In genomic region chr7:92161271-92161670, GRCh38 we compare ENCODE assay signal across 29 cellular contexts. TPM values are rescaled to one million over a fixed set of nuclear protein-coding genes. Genes with fewer than 3 reads are reported as not detected.
"Had no signal": no experiment of that assay in that cellular context is flagged by ENCODE, and none has a peak within 500 bp of the region (broad histone marks: within the 10 kb centered on the region; RNA-seq: fewer than 3 reads in every experiment).

No MANE protein-coding gene starts in this region.

- H3K9me3 Mint-ChIP-seq: activated CD4-positive, alpha-beta T cell treated with anti-CD3 and anti-CD28 coated beads, Interleukin-2, amount 10 ng/mL, durations not matched to agents 24 days and 14 days; activated naive CD4-positive, alpha-beta T cell treated with anti-CD3 and anti-CD28 coated beads, Interleukin-2, amount 50 U/mL, for 24 hours; activated T-cell treated with anti-CD3 and anti-CD28 coated beads, Interleukin-2, amount 50 U/mL, for 24 hours; activated T-helper 1 cell treated with anti-CD3 and anti-CD28 coated beads, Interleukin-12 subunit alpha, Interleukin-12 subunit beta, Interleukin-2, Interleukin-4 antibody, amounts not matched to agents 30 ng/mL and 10 ng/mL and 1 ng/mL, durations not matched to agents 14 hours and 24 hours and 36 hours; brain; WTC11 had no signal

- H3K4me1 Mint-ChIP-seq: activated naive CD4-positive, alpha-beta T cell treated with anti-CD3 and anti-CD28 coated beads, Interleukin-2, amount 50 U/mL, for 24 hours; brain; WTC11 had no signal

- H3K27me3 Mint-ChIP-seq: brain had no signal

- H3K36me3 Mint-ChIP-seq: activated naive CD4-positive, alpha-beta T cell treated with anti-CD3 and anti-CD28 coated beads, Interleukin-2, amount 50 U/mL, for 24 hours; brain; WTC11 had no signal

- H3K27ac Mint-ChIP-seq: activated CD4-positive, alpha-beta T cell treated with anti-CD3 and anti-CD28 coated beads, Interleukin-2, amount 10 ng/mL, durations not matched to agents 24 days and 14 days; activated CD8-positive, alpha-beta memory T cell treated with anti-CD3 and anti-CD28 coated beads, Interleukin-2, amount 10 ng/mL, durations not matched to agents 7 days and 5 days; activated naive CD4-positive, alpha-beta T cell treated with anti-CD3 and anti-CD28 coated beads, Interleukin-2, amount 50 U/mL, for 24 hours; activated T-cell treated with anti-CD3 and anti-CD28 coated beads, Interleukin-2, amount 50 U/mL, for 24 hours; activated T-helper 1 cell treated with anti-CD3 and anti-CD28 coated beads, Interleukin-12 subunit alpha, Interleukin-12 subunit beta, Interleukin-2, Interleukin-4 antibody, amounts not matched to agents 30 ng/mL and 10 ng/mL and 1 ng/mL, durations not matched to agents 14 hours and 24 hours and 36 hours; brain; T-helper 17 cell; WTC11 had no signal

- H3K4me3 ChIP-seq: ascending aorta, cardiac muscle cell, Peyer's patch had no signal

- DNase-seq: activated CD4-positive, alpha-beta T cell treated with anti-CD3 and anti-CD28 coated beads for 1 hour; activated CD4-positive, alpha-beta T cell treated with anti-CD3 and anti-CD28 coated beads, Interleukin-2, amount 10 ng/mL, durations not matched to agents 24 days and 14 days; activated CD4-positive, alpha-beta T cell treated with anti-CD3 and anti-CD28 coated beads, Interleukin-2, amount 50 U/mL, for 48 hours; activated CD8-positive, alpha-beta memory T cell treated with anti-CD3 and anti-CD28 coated beads, Interleukin-2, amount 10 ng/mL, durations not matched to agents 7 days and 5 days; activated effector memory CD4-positive, alpha-beta T cell treated with Interleukin-2 at 50 U/mL for 16 hours; activated naive CD4-positive, alpha-beta T cell; activated T-cell treated with anti-CD3 and anti-CD28 coated beads, Interleukin-2, amount 50 U/mL, for 24 hours; amniotic stem cell; KG1; NCI-H1048; NCI-H146; NCI-H2029; NCI-H2107; NCI-H2171 treated with DMSO at 0.1 percent for 48 hours; NCI-H345; NCI-H510A; NCI-H526 treated with DMSO at 0.1 percent for 48 hours; NK-92 treated with Interleukin-12 subunit alpha and Interleukin-12 subunit beta, amount 100 ng/mL, for 24 hours; Peyer's patch; SHP77; T-helper 17 cell; T-helper 9 cell had no signal

- H3K4me3 Mint-ChIP-seq: activated CD4-positive, alpha-beta T cell treated with anti-CD3 and anti-CD28 coated beads, Interleukin-2, amount 10 ng/mL, durations not matched to agents 24 days and 14 days; activated CD8-positive, alpha-beta memory T cell treated with anti-CD3 and anti-CD28 coated beads, Interleukin-2, amount 10 ng/mL, durations not matched to agents 7 days and 5 days; activated naive CD4-positive, alpha-beta T cell treated with anti-CD3 and anti-CD28 coated beads, Interleukin-2, amount 50 U/mL, for 24 hours; activated T-cell treated with anti-CD3 and anti-CD28 coated beads, Interleukin-2, amount 50 U/mL, for 24 hours; activated T-helper 1 cell treated with anti-CD3 and anti-CD28 coated beads, Interleukin-12 subunit alpha, Interleukin-12 subunit beta, Interleukin-2, Interleukin-4 antibody, amounts not matched to agents 30 ng/mL and 10 ng/mL and 1 ng/mL, durations not matched to agents 14 hours and 24 hours and 36 hours; brain; T-helper 17 cell; WTC11 had no signal

- ATAC-seq: activated CD8-positive, alpha-beta memory T cell treated with anti-CD3 and anti-CD28 coated beads, Interleukin-2, amount 10 ng/mL, durations not matched to agents 7 days and 5 days; T-helper 17 cell; WTC11 had no signal

RNA-seq across cellular contexts. Expression of gene LRRD1, which starts 17.7 kb away (rescaled TPM):
- total RNA-seq: activated CD4-positive, alpha-beta T cell treated with anti-CD3 and anti-CD28 coated beads, Interleukin-2, amount 10 ng/mL, durations not matched to agents 24 days and 14 days; activated CD8-positive, alpha-beta memory T cell treated with anti-CD3 and anti-CD28 coated beads, Interleukin-2, amount 10 ng/mL, durations not matched to agents 7 days and 5 days; activated T-helper 1 cell treated with anti-CD3 and anti-CD28 coated beads, Interleukin-12 subunit alpha, Interleukin-12 subunit beta, Interleukin-2, Interleukin-4 antibody, amounts not matched to agents 30 ng/mL and 10 ng/mL and 1 ng/mL, durations not matched to agents 14 hours and 24 hours and 36 hours; ascending aorta; M059J; WTC11 had no signal
